Comparison of ENCODE assay signal across 7 cellular contexts in the genomic region with DNA sequence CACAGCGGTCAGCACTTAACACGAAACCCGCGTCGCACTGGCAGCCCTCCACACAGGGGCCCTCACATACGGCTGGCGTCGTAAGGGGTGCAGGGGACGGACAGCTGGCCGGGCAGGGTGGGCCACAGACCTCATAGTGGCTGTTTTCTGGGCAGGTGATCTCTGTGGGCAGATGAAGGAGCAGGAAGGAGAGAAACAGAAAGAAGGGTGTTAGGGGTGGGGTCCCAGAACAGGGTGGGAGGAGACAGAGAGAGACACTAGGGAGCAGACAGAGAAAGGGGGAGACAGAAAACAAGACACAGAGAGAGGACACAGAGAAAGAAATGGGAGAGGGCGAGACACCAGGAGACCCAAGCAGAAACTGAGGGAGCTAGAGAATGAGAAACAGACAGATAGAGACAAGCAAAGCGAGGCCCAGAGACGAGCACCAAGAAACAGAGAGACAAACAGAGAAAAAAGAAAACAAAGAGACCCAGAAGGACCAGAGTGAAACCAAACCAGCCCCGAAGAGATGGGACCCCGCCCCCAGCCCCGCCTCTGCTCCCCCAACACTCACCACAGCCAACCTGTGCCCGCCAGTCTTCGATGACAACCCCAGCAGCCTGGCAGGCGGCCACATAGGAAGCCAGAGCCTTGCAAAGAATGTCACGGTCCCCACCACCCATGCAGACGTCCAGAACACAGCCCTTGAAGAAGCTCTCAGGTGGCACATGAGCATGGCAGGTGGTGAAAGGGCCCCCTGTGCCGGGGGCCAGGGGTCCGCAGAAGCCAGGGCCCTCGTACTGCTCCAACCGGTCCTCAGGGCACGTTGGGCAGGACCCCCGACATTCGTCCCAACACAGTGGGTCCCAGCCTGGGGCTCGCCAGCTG. TPM values are rescaled to one million over a fixed set of nuclear protein-coding genes. Genes with fewer than 3 reads are reported as not detected.
DNase-seq lines count a peak whose midpoint lies in the region; ATAC-seq and TF ChIP-seq lines count a peak whose summit lies in the region.
"Not testable (repeated sequence)": the region's sequence is repeated elsewhere in the genome, so short reads cannot be mapped to it uniquely, and the experiment has no call there.

No MANE protein-coding gene starts in this region.

- H3K79me2 ChIP-seq in PC-9 (ENCODE audit: low read depth), result not testable (repeated sequence)

- H3K4me1 Mint-ChIP-seq in activated CD8-positive, alpha-beta T cell treated with anti-CD3 and anti-CD28 coated beads, Interleukin-2, amount 10 ng/mL, durations not matched to agents 7 days and 5 days (ENCODE audit: low read depth); activated naive CD4-positive, alpha-beta T cell treated with anti-CD3 and anti-CD28 coated beads, Interleukin-2, amount 10 ng/mL, durations not matched to agents 7 days and 5 days; natural killer cell: not testable (repeated sequence)

- not testable (repeated sequence) for H3K27me3 ChIP-seq in PC-9 (ENCODE audit: insufficient read depth, low read depth)

- H3K9me2 ChIP-seq in PC-9 (ENCODE audit: insufficient read depth), result not testable (repeated sequence)

- not testable (repeated sequence) for BruUV-seq in PC-9 (replicated peaks; lab: Mats Ljungman, UMichigan)

- not testable (repeated sequence) for H3K4me2 ChIP-seq in PC-9

- TF ChIP-seq CTCF in PC-9 (conservative IDR thresholded peaks at IDR 0.05); natural killer cell (IDR thresholded peaks at IDR 0.05): not testable (repeated sequence)

- not testable (repeated sequence) for H3K36me3 Mint-ChIP-seq in activated CD8-positive, alpha-beta T cell treated with anti-CD3 and anti-CD28 coated beads, Interleukin-2, amount 10 ng/mL, durations not matched to agents 7 days and 5 days (ENCODE audit: low read depth); activated naive CD4-positive, alpha-beta T cell treated with anti-CD3 and anti-CD28 coated beads, Interleukin-2, amount 10 ng/mL, durations not matched to agents 7 days and 5 days; natural killer cell

- not testable (repeated sequence) for H3K9me3 Mint-ChIP-seq in activated CD8-positive, alpha-beta T cell treated with anti-CD3 and anti-CD28 coated beads, Interleukin-2, amount 10 ng/mL, durations not matched to agents 7 days and 5 days (ENCODE audit: insufficient read depth); activated naive CD4-positive, alpha-beta T cell treated with anti-CD3 and anti-CD28 coated beads, Interleukin-2, amount 10 ng/mL, durations not matched to agents 7 days and 5 days; natural killer cell

- peak overlapping the region; percentile 73 for H3K27ac Mint-ChIP-seq in activated CD8-positive, alpha-beta T cell treated with anti-CD3 and anti-CD28 coated beads, Interleukin-2, amount 10 ng/mL, durations not matched to agents 7 days and 5 days
- peak overlapping the region; percentile 2 for H3K27ac Mint-ChIP-seq in activated naive CD4-positive, alpha-beta T cell treated with anti-CD3 and anti-CD28 coated beads, Interleukin-2, amount 10 ng/mL, durations not matched to agents 7 days and 5 days
- peak overlapping the region; percentile 25 to 49 for H3K27ac Mint-ChIP-seq in natural killer cell

- H3K27ac ChIP-seq in PC-9, result not testable (repeated sequence)

- intact Hi-C loops in PC-9 (cut with micrococcal nuclease; ENCODE audit: unreplicated experiment); cardiac septum (cut with DNase I): not testable (repeated sequence)
- intact Hi-C loops in natural killer cell (cut with micrococcal nuclease), result loop anchor here (2.0 to 5.0 kb wide), 2 partner anchors 15 to 79 kb away; a partner anchor contains a TSS

- not testable (repeated sequence) for H3K4me3 ChIP-seq in Jurkat, Clone E6-1 (ENCODE audit: low read length); PC-9

- H3F3A ChIP-seq in PC-9 (ENCODE audit: insufficient read depth, low read depth), result not testable (repeated sequence)

- not testable (repeated sequence) for ATAC-seq in activated CD8-positive, alpha-beta T cell treated with anti-CD3 and anti-CD28 coated beads, Interleukin-2, amount 10 ng/mL, durations not matched to agents 7 days and 5 days
- ATAC-seq in natural killer cell, result peak in 2 of 3 donors; percentile 67 to 76

- POLR2A ChIA-PET in PC-9 (lab: Charles Lee; ENCODE audit: unreplicated experiment); activated CD8-positive, alpha-beta T cell treated with anti-CD3 and anti-CD28 coated beads, Interleukin-2, amount 10 ng/mL, durations not matched to agents 7 days and 5 days (lab: Charles Lee): not testable (repeated sequence)

- H3K9me3 ChIP-seq in PC-9 (ENCODE audit: insufficient read depth, low read depth), result not testable (repeated sequence)

- not testable (repeated sequence) for H2AFZ ChIP-seq in PC-9

- H3K36me3 ChIP-seq in PC-9 (ENCODE audit: low read depth), result not testable (repeated sequence)

- H4K20me1 ChIP-seq in PC-9 (ENCODE audit: insufficient read depth), result not testable (repeated sequence)

- CTCF ChIA-PET in PC-9 (lab: Charles Lee), result not testable (repeated sequence)
- CTCF ChIA-PET in activated CD8-positive, alpha-beta T cell treated with anti-CD3 and anti-CD28 coated beads, Interleukin-2, amount 10 ng/mL, durations not matched to agents 7 days and 5 days (lab: Charles Lee), result interaction anchor here (1.0 kb wide), 1 partner anchor 77 kb away, joined by 4 read pairs; a partner anchor contains a TSS
- CTCF ChIA-PET in activated naive CD4-positive, alpha-beta T cell treated with anti-CD3 and anti-CD28 coated beads, Interleukin-2, amount 10 ng/mL, durations not matched to agents 7 days and 5 days (lab: Charles Lee), result interaction anchor here (0.6 kb wide), 1 partner anchor 77 kb away, joined by 3 read pairs; a partner anchor contains a TSS

- peak overlapping the region; percentile 26 for H3K4me3 Mint-ChIP-seq in activated CD8-positive, alpha-beta T cell treated with anti-CD3 and anti-CD28 coated beads, Interleukin-2, amount 10 ng/mL, durations not matched to agents 7 days and 5 days
- not testable (repeated sequence) for H3K4me3 Mint-ChIP-seq in activated naive CD4-positive, alpha-beta T cell treated with anti-CD3 and anti-CD28 coated beads, Interleukin-2, amount 10 ng/mL, durations not matched to agents 7 days and 5 days
- peak overlapping the region; percentile 71 for H3K4me3 Mint-ChIP-seq in natural killer cell

- DNase-seq in Jurkat, Clone E6-1 (ENCODE audit: low read depth, low spot score), result peak; percentile 5
- DNase-seq in PC-9 (peak; percentile 11 to 35), cardiac septum (ENCODE audit: low spot score) (peak; percentile 69)
- DNase-seq in activated CD8-positive, alpha-beta T cell treated with anti-CD3 and anti-CD28 coated beads, Interleukin-2, amount 10 ng/mL, durations not matched to agents 7 days and 5 days, result peak; percentile 65
- DNase-seq in activated naive CD4-positive, alpha-beta T cell treated with anti-CD3 and anti-CD28 coated beads, Interleukin-2, amount 10 ng/mL, durations not matched to agents 7 days and 5 days, result peak; percentile 47
- not testable (repeated sequence) for DNase-seq in natural killer cell
- peak; percentile 67 for DNase-seq in stimulated activated CD8-positive, alpha-beta memory T cell treated with anti-CD3 and anti-CD28 coated beads, Interleukin-4, amount 100 ng/mL, for 24 hours (ENCODE audit: low read depth)

- H3K27me3 Mint-ChIP-seq in activated CD8-positive, alpha-beta T cell treated with anti-CD3 and anti-CD28 coated beads, Interleukin-2, amount 10 ng/mL, durations not matched to agents 7 days and 5 days (ENCODE audit: low read depth); activated naive CD4-positive, alpha-beta T cell treated with anti-CD3 and anti-CD28 coated beads, Interleukin-2, amount 10 ng/mL, durations not matched to agents 7 days and 5 days; natural killer cell (ENCODE audit: low read depth in 2 of 2): not testable (repeated sequence)

- H3K4me1 ChIP-seq in PC-9 (replicated peaks; ENCODE audit: insufficient read depth), result not testable (repeated sequence)

RNA-seq across cellular contexts. Expression of a gene that starts 40.8 kb away (rescaled TPM):
- polyA plus RNA-seq in Jurkat, Clone E6-1 (2012; ENCODE audit: insufficient read depth, insufficient read length), result 1.9 TPM
- total RNA-seq in PC-9 (2021) (5.8 and 9.3 TPM in 2 replicates), cardiac septum (14.2 TPM), natural killer cell (10 to 100 TPM; 10.6 to 25.1 (median 17.3) TPM)
- 1 to 10 TPM; 5.8 to 6.2 TPM for total RNA-seq in activated CD8-positive, alpha-beta T cell treated with anti-CD3 and anti-CD28 coated beads, Interleukin-2, amount 10 ng/mL, durations not matched to agents 7 days and 5 days

RNA-seq across cellular contexts. Expression of a gene that starts 47.4 kb away (rescaled TPM):
- 739 TPM for polyA plus RNA-seq in Jurkat, Clone E6-1 (2012; ENCODE audit: insufficient read depth, insufficient read length)
- total RNA-seq in PC-9 (2021) (437 and 498 TPM in 2 replicates), cardiac septum (64.8 TPM), natural killer cell (100 to 1,000 TPM; 181 to 213 (median 201) TPM)
- total RNA-seq in activated CD8-positive, alpha-beta T cell treated with anti-CD3 and anti-CD28 coated beads, Interleukin-2, amount 10 ng/mL, durations not matched to agents 7 days and 5 days, result 100 to 1,000 TPM; 385 to 399 TPM

RNA-seq across cellular contexts. Expression of a gene that starts 59.6 kb away (rescaled TPM):
- polyA plus RNA-seq in Jurkat, Clone E6-1 (2012; ENCODE audit: insufficient read depth, insufficient read length), result 9.7 TPM
- 29.9 and 39.5 TPM in 2 replicates for total RNA-seq in PC-9 (2021)
- 1 to 10 TPM; 7.5 to 8.5 TPM for total RNA-seq in activated CD8-positive, alpha-beta T cell treated with anti-CD3 and anti-CD28 coated beads, Interleukin-2, amount 10 ng/mL, durations not matched to agents 7 days and 5 days
- total RNA-seq in cardiac septum, result 31.2 TPM
- 10 to 100 TPM; 27.5 to 54.2 (median 43.8) TPM for total RNA-seq in natural killer cell

Comparison
In these comparisons a context has a peak if more than half of its experiments do, and no peak if none do; other contexts are left out.
1. H3K27ac Mint-ChIP-seq: peak in every context shown above with its lines; median percentile 73 in activated CD8-positive, alpha-beta T cell treated with anti-CD3 and anti-CD28 coated beads, Interleukin-2, amount 10 ng/mL, durations not matched to agents 7 days and 5 days; 37 in natural killer cell; 2 in activated naive CD4-positive, alpha-beta T cell treated with anti-CD3 and anti-CD28 coated beads, Interleukin-2, amount 10 ng/mL, durations not matched to agents 7 days and 5 days.